In the genomic region with DNA sequence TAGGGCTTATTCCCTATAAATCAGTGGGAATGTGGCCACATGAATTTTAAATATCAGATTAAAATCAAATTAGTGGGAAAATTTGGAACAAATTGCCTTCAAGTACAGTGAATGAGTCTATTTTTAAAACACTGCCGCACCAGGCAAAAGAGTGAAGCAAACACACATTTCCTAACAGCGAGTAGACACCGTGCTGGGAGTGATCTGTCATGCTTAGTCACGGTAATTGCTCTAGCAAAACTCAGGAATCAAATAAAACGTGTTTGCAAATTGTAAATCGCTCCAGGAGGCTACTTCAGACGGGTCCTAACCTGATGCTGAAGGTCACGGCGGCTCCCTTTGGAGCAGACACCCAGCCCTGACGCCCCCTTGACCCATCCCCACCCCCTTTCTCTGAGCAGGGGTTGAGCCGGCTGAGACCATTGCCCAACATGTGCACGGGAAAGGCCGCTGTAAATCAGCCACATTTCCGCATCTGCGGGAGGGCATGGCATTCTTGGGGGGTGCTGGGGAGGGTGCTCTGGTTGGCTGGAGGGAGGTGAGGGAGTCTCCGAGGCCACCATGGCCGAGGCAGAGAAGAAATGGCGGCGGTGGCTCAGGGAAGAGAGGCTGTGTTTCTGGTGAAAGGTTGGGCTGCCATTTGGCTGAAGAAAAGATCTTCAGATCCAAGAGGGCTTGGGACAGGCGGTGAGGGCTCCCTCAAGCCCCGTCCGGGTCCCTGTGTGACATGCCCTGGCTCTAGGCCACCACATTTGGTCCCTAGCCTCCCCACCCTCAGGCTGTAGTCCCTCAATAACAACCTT, we compare ENCODE assay signal across 1 cellular context.
TF ChIP-seq lines count a peak whose summit lies in the region.

No MANE protein-coding gene starts in this region.

TF ChIP-seq in HepG2, 621 proteins besides CTCF, POLR2A, EP300 and RAD21 (continued from another document and continues in another):
- TF ChIP-seq, protein P1, sequence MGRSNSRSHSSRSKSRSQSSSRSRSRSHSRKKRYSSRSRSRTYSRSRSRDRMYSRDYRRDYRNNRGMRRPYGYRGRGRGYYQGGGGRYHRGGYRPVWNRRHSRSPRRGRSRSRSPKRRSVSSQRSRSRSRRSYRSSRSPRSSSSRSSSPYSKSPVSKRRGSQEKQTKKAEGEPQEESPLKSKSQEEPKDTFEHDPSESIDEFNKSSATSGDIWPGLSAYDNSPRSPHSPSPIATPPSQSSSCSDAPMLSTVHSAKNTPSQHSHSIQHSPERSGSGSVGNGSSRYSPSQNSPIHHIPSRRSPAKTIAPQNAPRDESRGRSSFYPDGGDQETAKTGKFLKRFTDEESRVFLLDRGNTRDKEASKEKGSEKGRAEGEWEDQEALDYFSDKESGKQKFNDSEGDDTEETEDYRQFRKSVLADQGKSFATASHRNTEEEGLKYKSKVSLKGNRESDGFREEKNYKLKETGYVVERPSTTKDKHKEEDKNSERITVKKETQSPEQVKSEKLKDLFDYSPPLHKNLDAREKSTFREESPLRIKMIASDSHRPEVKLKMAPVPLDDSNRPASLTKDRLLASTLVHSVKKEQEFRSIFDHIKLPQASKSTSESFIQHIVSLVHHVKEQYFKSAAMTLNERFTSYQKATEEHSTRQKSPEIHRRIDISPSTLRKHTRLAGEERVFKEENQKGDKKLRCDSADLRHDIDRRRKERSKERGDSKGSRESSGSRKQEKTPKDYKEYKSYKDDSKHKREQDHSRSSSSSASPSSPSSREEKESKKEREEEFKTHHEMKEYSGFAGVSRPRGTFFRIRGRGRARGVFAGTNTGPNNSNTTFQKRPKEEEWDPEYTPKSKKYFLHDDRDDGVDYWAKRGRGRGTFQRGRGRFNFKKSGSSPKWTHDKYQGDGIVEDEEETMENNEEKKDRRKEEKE (IDR thresholded peaks at IDR 0.05) = no peak
- TF ChIP-seq ZFP36L2 (CRISPR knock-in tag; IDR thresholded peaks at IDR 0.05) = no peak
- TF ChIP-seq NR1H2 (CRISPR knock-in tag; IDR thresholded peaks at IDR 0.05; ENCODE audit: borderline replicate concordance, low read depth) = no peak
- TF ChIP-seq, protein P2, sequence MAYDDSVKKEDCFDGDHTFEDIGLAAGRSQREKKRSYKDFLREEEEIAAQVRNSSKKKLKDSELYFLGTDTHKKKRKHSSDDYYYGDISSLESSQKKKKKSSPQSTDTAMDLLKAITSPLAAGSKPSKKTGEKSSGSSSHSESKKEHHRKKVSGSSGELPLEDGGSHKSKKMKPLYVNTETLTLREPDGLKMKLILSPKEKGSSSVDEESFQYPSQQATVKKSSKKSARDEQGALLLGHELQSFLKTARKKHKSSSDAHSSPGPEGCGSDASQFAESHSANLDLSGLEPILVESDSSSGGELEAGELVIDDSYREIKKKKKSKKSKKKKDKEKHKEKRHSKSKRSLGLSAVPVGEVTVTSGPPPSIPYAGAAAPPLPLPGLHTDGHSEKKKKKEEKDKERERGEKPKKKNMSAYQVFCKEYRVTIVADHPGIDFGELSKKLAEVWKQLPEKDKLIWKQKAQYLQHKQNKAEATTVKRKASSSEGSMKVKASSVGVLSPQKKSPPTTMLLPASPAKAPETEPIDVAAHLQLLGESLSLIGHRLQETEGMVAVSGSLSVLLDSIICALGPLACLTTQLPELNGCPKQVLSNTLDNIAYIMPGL (CRISPR knock-in tag; IDR thresholded peaks at IDR 0.05; ENCODE audit: borderline replicate concordance in 1 of 2, low read depth in 1 of 2) = peak in 1 of 2 experiments; percentile 29; a peak in 1 of 4 replicates
- TF ChIP-seq GZF1 (CRISPR knock-in tag; IDR thresholded peaks at IDR 0.05) = no peak
- peak; percentile 61 for TF ChIP-seq FOSL2 (CRISPR knock-in tag; IDR thresholded peaks at IDR 0.05)
- TF ChIP-seq, protein P3, sequence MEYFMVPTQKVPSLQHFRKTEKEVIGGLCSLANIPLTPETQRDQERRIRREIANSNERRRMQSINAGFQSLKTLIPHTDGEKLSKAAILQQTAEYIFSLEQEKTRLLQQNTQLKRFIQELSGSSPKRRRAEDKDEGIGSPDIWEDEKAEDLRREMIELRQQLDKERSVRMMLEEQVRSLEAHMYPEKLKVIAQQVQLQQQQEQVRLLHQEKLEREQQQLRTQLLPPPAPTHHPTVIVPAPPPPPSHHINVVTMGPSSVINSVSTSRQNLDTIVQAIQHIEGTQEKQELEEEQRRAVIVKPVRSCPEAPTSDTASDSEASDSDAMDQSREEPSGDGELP (IDR thresholded peaks at IDR 0.05; ENCODE audit: borderline replicate concordance, low read depth) = 0 out of 2 replicates have a peak, but pooled peaks have one; percentile 57
- TF ChIP-seq, protein P4, sequence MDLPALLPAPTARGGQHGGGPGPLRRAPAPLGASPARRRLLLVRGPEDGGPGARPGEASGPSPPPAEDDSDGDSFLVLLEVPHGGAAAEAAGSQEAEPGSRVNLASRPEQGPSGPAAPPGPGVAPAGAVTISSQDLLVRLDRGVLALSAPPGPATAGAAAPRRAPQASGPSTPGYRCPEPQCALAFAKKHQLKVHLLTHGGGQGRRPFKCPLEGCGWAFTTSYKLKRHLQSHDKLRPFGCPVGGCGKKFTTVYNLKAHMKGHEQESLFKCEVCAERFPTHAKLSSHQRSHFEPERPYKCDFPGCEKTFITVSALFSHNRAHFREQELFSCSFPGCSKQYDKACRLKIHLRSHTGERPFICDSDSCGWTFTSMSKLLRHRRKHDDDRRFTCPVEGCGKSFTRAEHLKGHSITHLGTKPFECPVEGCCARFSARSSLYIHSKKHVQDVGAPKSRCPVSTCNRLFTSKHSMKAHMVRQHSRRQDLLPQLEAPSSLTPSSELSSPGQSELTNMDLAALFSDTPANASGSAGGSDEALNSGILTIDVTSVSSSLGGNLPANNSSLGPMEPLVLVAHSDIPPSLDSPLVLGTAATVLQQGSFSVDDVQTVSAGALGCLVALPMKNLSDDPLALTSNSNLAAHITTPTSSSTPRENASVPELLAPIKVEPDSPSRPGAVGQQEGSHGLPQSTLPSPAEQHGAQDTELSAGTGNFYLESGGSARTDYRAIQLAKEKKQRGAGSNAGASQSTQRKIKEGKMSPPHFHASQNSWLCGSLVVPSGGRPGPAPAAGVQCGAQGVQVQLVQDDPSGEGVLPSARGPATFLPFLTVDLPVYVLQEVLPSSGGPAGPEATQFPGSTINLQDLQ (CRISPR knock-in tag; IDR thresholded peaks at IDR 0.05) = peak; percentile 86; the same call in 1 of the 2 replicates
- TF ChIP-seq, protein P5, sequence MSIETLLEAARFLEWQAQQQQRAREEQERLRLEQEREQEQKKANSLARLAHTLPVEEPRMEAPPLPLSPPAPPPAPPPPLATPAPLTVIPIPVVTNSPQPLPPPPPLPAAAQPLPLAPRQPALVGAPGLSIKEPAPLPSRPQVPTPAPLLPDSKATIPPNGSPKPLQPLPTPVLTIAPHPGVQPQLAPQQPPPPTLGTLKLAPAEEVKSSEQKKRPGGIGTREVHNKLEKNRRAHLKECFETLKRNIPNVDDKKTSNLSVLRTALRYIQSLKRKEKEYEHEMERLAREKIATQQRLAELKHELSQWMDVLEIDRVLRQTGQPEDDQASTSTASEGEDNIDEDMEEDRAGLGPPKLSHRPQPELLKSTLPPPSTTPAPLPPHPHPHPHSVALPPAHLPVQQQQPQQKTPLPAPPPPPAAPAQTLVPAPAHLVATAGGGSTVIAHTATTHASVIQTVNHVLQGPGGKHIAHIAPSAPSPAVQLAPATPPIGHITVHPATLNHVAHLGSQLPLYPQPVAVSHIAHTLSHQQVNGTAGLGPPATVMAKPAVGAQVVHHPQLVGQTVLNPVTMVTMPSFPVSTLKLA (IDR thresholded peaks at IDR 0.05) = 0 out of 2 replicates have a peak, but pooled peaks have one; percentile 11
- TF ChIP-seq, protein P6, sequence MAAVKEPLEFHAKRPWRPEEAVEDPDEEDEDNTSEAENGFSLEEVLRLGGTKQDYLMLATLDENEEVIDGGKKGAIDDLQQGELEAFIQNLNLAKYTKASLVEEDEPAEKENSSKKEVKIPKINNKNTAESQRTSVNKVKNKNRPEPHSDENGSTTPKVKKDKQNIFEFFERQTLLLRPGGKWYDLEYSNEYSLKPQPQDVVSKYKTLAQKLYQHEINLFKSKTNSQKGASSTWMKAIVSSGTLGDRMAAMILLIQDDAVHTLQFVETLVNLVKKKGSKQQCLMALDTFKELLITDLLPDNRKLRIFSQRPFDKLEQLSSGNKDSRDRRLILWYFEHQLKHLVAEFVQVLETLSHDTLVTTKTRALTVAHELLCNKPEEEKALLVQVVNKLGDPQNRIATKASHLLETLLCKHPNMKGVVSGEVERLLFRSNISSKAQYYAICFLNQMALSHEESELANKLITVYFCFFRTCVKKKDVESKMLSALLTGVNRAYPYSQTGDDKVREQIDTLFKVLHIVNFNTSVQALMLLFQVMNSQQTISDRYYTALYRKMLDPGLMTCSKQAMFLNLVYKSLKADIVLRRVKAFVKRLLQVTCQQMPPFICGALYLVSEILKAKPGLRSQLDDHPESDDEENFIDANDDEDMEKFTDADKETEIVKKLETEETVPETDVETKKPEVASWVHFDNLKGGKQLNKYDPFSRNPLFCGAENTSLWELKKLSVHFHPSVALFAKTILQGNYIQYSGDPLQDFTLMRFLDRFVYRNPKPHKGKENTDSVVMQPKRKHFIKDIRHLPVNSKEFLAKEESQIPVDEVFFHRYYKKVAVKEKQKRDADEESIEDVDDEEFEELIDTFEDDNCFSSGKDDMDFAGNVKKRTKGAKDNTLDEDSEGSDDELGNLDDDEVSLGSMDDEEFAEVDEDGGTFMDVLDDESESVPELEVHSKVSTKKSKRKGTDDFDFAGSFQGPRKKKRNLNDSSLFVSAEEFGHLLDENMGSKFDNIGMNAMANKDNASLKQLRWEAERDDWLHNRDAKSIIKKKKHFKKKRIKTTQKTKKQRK (IDR thresholded peaks at IDR 0.05; ENCODE audit: low read length) = no peak
- TF ChIP-seq FOXP1 (IDR thresholded peaks at IDR 0.05) = no peak
- TF ChIP-seq FOXP1 (CRISPR knock-in tag; IDR thresholded peaks at IDR 0.05) = peak; percentile 72
- TF ChIP-seq TBX3 (IDR thresholded peaks at IDR 0.05; ENCODE audit: borderline replicate concordance) = peak; percentile 62; the same call in 1 of the 2 replicates
- peak; percentile 49; the same call in 1 of the 2 replicates for TF ChIP-seq ZNF768 (CRISPR knock-in tag; IDR thresholded peaks at IDR 0.05)
- 0 out of 2 replicates have a peak, but pooled peaks have one; percentile 32 for TF ChIP-seq ZNF772 (CRISPR knock-in tag; IDR thresholded peaks at IDR 0.05)
- TF ChIP-seq ETV5 (CRISPR knock-in tag; IDR thresholded peaks at IDR 0.05; ENCODE audit: borderline replicate concordance) = peak; percentile 51; the same call in 1 of the 2 replicates
- TF ChIP-seq TBL1XR1 (IDR thresholded peaks at IDR 0.05; ENCODE audit: borderline replicate concordance, low read length, partially characterized antibody) = no peak
- TF ChIP-seq, protein P7, sequence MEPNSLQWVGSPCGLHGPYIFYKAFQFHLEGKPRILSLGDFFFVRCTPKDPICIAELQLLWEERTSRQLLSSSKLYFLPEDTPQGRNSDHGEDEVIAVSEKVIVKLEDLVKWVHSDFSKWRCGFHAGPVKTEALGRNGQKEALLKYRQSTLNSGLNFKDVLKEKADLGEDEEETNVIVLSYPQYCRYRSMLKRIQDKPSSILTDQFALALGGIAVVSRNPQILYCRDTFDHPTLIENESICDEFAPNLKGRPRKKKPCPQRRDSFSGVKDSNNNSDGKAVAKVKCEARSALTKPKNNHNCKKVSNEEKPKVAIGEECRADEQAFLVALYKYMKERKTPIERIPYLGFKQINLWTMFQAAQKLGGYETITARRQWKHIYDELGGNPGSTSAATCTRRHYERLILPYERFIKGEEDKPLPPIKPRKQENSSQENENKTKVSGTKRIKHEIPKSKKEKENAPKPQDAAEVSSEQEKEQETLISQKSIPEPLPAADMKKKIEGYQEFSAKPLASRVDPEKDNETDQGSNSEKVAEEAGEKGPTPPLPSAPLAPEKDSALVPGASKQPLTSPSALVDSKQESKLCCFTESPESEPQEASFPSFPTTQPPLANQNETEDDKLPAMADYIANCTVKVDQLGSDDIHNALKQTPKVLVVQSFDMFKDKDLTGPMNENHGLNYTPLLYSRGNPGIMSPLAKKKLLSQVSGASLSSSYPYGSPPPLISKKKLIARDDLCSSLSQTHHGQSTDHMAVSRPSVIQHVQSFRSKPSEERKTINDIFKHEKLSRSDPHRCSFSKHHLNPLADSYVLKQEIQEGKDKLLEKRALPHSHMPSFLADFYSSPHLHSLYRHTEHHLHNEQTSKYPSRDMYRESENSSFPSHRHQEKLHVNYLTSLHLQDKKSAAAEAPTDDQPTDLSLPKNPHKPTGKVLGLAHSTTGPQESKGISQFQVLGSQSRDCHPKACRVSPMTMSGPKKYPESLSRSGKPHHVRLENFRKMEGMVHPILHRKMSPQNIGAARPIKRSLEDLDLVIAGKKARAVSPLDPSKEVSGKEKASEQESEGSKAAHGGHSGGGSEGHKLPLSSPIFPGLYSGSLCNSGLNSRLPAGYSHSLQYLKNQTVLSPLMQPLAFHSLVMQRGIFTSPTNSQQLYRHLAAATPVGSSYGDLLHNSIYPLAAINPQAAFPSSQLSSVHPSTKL (CRISPR knock-in tag; IDR thresholded peaks at IDR 0.05) = peak; percentile 77
- TF ChIP-seq, protein P8, sequence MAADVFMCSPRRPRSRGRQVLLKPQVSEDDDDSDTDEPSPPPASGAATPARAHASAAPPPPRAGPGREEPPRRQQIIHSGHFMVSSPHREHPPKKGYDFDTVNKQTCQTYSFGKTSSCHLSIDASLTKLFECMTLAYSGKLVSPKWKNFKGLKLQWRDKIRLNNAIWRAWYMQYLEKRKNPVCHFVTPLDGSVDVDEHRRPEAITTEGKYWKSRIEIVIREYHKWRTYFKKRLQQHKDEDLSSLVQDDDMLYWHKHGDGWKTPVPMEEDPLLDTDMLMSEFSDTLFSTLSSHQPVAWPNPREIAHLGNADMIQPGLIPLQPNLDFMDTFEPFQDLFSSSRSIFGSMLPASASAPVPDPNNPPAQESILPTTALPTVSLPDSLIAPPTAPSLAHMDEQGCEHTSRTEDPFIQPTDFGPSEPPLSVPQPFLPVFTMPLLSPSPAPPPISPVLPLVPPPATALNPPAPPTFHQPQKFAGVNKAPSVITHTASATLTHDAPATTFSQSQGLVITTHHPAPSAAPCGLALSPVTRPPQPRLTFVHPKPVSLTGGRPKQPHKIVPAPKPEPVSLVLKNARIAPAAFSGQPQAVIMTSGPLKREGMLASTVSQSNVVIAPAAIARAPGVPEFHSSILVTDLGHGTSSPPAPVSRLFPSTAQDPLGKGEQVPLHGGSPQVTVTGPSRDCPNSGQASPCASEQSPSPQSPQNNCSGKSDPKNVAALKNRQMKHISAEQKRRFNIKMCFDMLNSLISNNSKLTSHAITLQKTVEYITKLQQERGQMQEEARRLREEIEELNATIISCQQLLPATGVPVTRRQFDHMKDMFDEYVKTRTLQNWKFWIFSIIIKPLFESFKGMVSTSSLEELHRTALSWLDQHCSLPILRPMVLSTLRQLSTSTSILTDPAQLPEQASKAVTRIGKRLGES (CRISPR knock-in tag; IDR thresholded peaks at IDR 0.05; ENCODE audit: borderline replicate concordance) = 0 out of 2 replicates have a peak, but pooled peaks have one; percentile 40
- peak; percentile 57 for TF ChIP-seq THAP11 (CRISPR knock-in tag; IDR thresholded peaks at IDR 0.05)
- TF ChIP-seq NCOR1 (IDR thresholded peaks at IDR 0.05; ENCODE audit: borderline replicate concordance, low read length) = peak; percentile 88
- TF ChIP-seq ZNF607 (CRISPR knock-in tag; IDR thresholded peaks at IDR 0.05; ENCODE audit: borderline replicate concordance) = no peak
- TF ChIP-seq, protein P9, sequence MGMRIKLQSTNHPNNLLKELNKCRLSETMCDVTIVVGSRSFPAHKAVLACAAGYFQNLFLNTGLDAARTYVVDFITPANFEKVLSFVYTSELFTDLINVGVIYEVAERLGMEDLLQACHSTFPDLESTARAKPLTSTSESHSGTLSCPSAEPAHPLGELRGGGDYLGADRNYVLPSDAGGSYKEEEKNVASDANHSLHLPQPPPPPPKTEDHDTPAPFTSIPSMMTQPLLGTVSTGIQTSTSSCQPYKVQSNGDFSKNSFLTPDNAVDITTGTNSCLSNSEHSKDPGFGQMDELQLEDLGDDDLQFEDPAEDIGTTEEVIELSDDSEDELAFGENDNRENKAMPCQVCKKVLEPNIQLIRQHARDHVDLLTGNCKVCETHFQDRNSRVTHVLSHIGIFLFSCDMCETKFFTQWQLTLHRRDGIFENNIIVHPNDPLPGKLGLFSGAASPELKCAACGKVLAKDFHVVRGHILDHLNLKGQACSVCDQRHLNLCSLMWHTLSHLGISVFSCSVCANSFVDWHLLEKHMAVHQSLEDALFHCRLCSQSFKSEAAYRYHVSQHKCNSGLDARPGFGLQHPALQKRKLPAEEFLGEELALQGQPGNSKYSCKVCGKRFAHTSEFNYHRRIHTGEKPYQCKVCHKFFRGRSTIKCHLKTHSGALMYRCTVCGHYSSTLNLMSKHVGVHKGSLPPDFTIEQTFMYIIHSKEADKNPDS (CRISPR knock-in tag; IDR thresholded peaks at IDR 0.05) = no peak
